Comparison of ENCODE assay signal across 8 cellular contexts in genomic region chr4:54228064-54228527, GRCh38. TPM values are rescaled to one million over a fixed set of nuclear protein-coding genes. Genes with fewer than 3 reads are reported as not detected.
A peak's percentile ranks its signal among the peaks of the same experiment; 100 is the strongest.
DNase-seq lines count a peak whose midpoint lies in the region; ATAC-seq and TF ChIP-seq lines count a peak whose summit lies in the region.

No MANE protein-coding gene starts in this region.

- no peaks in the 10 kb centered on the region for H3K9me3 Mint-ChIP-seq in activated naive CD8-positive, alpha-beta T cell treated with anti-CD3 and anti-CD28 coated beads for 36 hours

- H3K4me3 Mint-ChIP-seq in activated naive CD8-positive, alpha-beta T cell treated with anti-CD3 and anti-CD28 coated beads for 36 hours = no peak overlapping the region

- peaks cover 1% of the 10 kb centered on the region for H3K36me3 Mint-ChIP-seq in activated naive CD8-positive, alpha-beta T cell treated with anti-CD3 and anti-CD28 coated beads for 36 hours

- DNase-seq in AG09319 (ENCODE audit: extremely low read depth, low read depth) = peak; percentile 65
- peak; percentile 88 to 89 for DNase-seq in NCI-H1930 (lab: John Stamatoyannopoulos, UW)
- peak; percentile 61 for DNase-seq in activated naive CD8-positive, alpha-beta T cell treated with anti-CD3 and anti-CD28 coated beads for 36 hours
- DNase-seq in left cardiac atrium = peak; percentile 80
- peak in 8 of 10 donors; percentile 51 to 93 (median 58) for DNase-seq in posterior cingulate gyrus
- no peak for DNase-seq in activated effector memory CD4-positive, alpha-beta T cell treated with Interleukin-2 at 50 U/mL for 16 hours

- no peak for TF ChIP-seq POLR2A in GM18505 (IDR thresholded peaks at IDR 0.05; ENCODE audit: borderline replicate concordance, extremely low read depth, insufficient read depth, insufficient read length)

- H3K27me3 Mint-ChIP-seq in activated naive CD8-positive, alpha-beta T cell treated with anti-CD3 and anti-CD28 coated beads for 36 hours = peaks cover 99% of the 10 kb centered on the region

- intact Hi-C loops in left cardiac atrium (cut with DNase I) (loop anchor here (5.0 to 10.0 kb wide), 6 partner anchors 321 to 1213 kb away; no protein-coding TSS in a partner anchor), posterior cingulate gyrus (cut with DNase I) (loop anchor here (10.0 kb wide), 2 partner anchors 133 to 1993 kb away; no protein-coding TSS in a partner anchor)

- H3K4me1 Mint-ChIP-seq in activated naive CD8-positive, alpha-beta T cell treated with anti-CD3 and anti-CD28 coated beads for 36 hours = peaks cover 31% of the 10 kb centered on the region

- peak; percentile 95 for TF ChIP-seq CTCF in AG09319 (IDR thresholded peaks at IDR 0.05; ENCODE audit: low read depth, low read length)

- peak; percentile 55 for ATAC-seq in GM18505 (IDR thresholded peaks at IDR 0.05; ENCODE audit: unreplicated experiment)
- ATAC-seq in left cardiac atrium = peak; percentile 60 to 67
- ATAC-seq in GM21515 (IDR thresholded peaks at IDR 0.05; ENCODE audit: unreplicated experiment) = no peak

- no peak overlapping the region for H3K27ac Mint-ChIP-seq in activated naive CD8-positive, alpha-beta T cell treated with anti-CD3 and anti-CD28 coated beads for 36 hours

RNA-seq across cellular contexts. Expression of gene PDGFRA, which starts 1.0 kb away (rescaled TPM):
- total RNA-seq in activated naive CD8-positive, alpha-beta T cell treated with anti-CD3 and anti-CD28 coated beads for 36 hours = not detected
- 10 to 100 TPM; 57.4 to 67.9 TPM for total RNA-seq in left cardiac atrium

Comparison
In these comparisons a context has a peak if more than half of its experiments do, and no peak if none do; other contexts are left out.
1. RNA of gene PDGFRA, which starts 1.0 kb away (total RNA-seq): 57.4 to 67.9 TPM in left cardiac atrium; not detected in activated naive CD8-positive, alpha-beta T cell treated with anti-CD3 and anti-CD28 coated beads for 36 hours; every median in the first group is over 10 times any median in the second.